ENCODE assay signal across 12 cellular contexts in genomic region chr21:36718951-36719501, GRCh38. TPM values are rescaled to one million over a fixed set of nuclear protein-coding genes. Genes with fewer than 3 reads are reported as not detected.
DNase-seq lines count a peak whose midpoint lies in the region; ATAC-seq and TF ChIP-seq lines count a peak whose summit lies in the region.
"Had no signal": no experiment of that assay in that cellular context is flagged by ENCODE, and none has a peak within 500 bp of the region (broad histone marks: within the 10 kb centered on the region; RNA-seq: fewer than 3 reads in every experiment).

No MANE protein-coding gene starts in this region.

- peak; percentile 94 for ATAC-seq in RWPE2 (ENCODE audit: low read depth)
- no peak for ATAC-seq in GM21381 (IDR thresholded peaks at IDR 0.05; ENCODE audit: unreplicated experiment)
- ATAC-seq in HG02798 (IDR thresholded peaks at IDR 0.05; ENCODE audit: poor library complexity, unreplicated experiment) = no peak
- no peak for ATAC-seq in GM19395 (IDR thresholded peaks at IDR 0.05; ENCODE audit: unreplicated experiment)

- H3K36me3 ChIP-seq in RWPE2 (ENCODE audit: low read depth) = peaks cover 35% of the 10 kb centered on the region
- H3K36me3 ChIP-seq in trophoblast cell (ENCODE audit: control insufficient read depth in 1 of 2, insufficient read depth in 2 of 2, low read length in 2 of 2) = no peaks in the 10 kb centered on the region
- H3K36me3 ChIP-seq: BE2C had no signal

- H2BK5ac ChIP-seq in trophoblast cell (ENCODE audit: low read depth, low read length, poor library complexity) = no peak overlapping the region

- H4K8ac ChIP-seq in trophoblast cell (ENCODE audit: low read depth, low read length) = no peak overlapping the region

- H2BK12ac ChIP-seq in trophoblast cell (ENCODE audit: low read length) = no peak overlapping the region

- no peaks in the 10 kb centered on the region for H3K79me1 ChIP-seq in trophoblast cell (ENCODE audit: low read length)

- H3K27me3 ChIP-seq in RWPE2 (ENCODE audit: insufficient read depth, poor library complexity, severe bottlenecking) = no peaks in the 10 kb centered on the region
- H3K27me3 ChIP-seq in trophoblast cell (ENCODE audit: insufficient read depth, low read length) = peaks cover 3% of the 10 kb centered on the region

- no peak overlapping the region for H3K4me2 ChIP-seq in trophoblast cell (ENCODE audit: low read length)

- H3K27ac ChIP-seq in RWPE2 (ENCODE audit: poor library complexity, severe bottlenecking) = peak overlapping the region; percentile 82
- no peak overlapping the region for H3K27ac ChIP-seq in trophoblast cell (ENCODE audit: low read depth, low read length)

- H3K14ac ChIP-seq in trophoblast cell (ENCODE audit: low read length) = no peak overlapping the region

- no peak overlapping the region for H3K4me3 ChIP-seq in RWPE2 (ENCODE audit: severe bottlenecking)
- H3K4me3 ChIP-seq in trophoblast cell (ENCODE audit: low read depth, low read length) = no peak overlapping the region

- no peak overlapping the region for H2BK120ac ChIP-seq in trophoblast cell (ENCODE audit: insufficient read depth, low read length, poor library complexity)

- no CpG with 5 or more reads among the region's 18 CpGs for WGBS in trophoblast cell (ENCODE audit: extremely low coverage, insufficient coverage, insufficient read length)

- no peak overlapping the region for H3K4ac ChIP-seq in trophoblast cell (ENCODE audit: low read depth, low read length)

- H2AFZ ChIP-seq in trophoblast cell (ENCODE audit: insufficient read depth, low read length, poor library complexity) = no peak overlapping the region

- H3K4me1 ChIP-seq in RWPE2 (ENCODE audit: insufficient read depth, poor library complexity, severe bottlenecking) (peaks cover 25% of the 10 kb centered on the region), trophoblast cell (ENCODE audit: control insufficient read depth in 1 of 2, insufficient read depth in 2 of 2, low read length in 2 of 2) (no peaks in the 10 kb centered on the region)
- H3K4me1 ChIP-seq: BE2C had no signal

- DNase-seq in ELF-1 (ENCODE audit: low read depth, low spot score) = peak; percentile 66
- DNase-seq in RWPE2 (ENCODE audit: low spot score) = peak; percentile 89
- peak; percentile 85 for DNase-seq in foreskin melanocyte
- peak; percentile 85 to 92 for DNase-seq in trophoblast cell
- no peak for DNase-seq in NCI-H2227 treated with DMSO at 0.1 percent for 48 hours (lab: John Stamatoyannopoulos, UW)
- DNase-seq: activated CD4-positive, alpha-beta T cell treated with anti-CD3 and anti-CD28 coated beads for 1 hour; BE2C; GF-D8; Right ventricle myocardium superior had no signal

- H3K79me2 ChIP-seq in trophoblast cell (ENCODE audit: control insufficient read depth, insufficient read depth, low read length, poor library complexity) = no peaks in the 10 kb centered on the region

- no peak overlapping the region for H2AK5ac ChIP-seq in trophoblast cell (ENCODE audit: low read length)

- H4K91ac ChIP-seq in trophoblast cell (ENCODE audit: low read depth, low read length) = no peak overlapping the region

- H3K18ac ChIP-seq in trophoblast cell (ENCODE audit: low read length) = no peak overlapping the region

- no peak overlapping the region for H4K12ac ChIP-seq in trophoblast cell (ENCODE audit: low read depth, low read length)

- TF ChIP-seq CTCF in RWPE2 (IDR thresholded peaks at IDR 0.05; ENCODE audit: poor library complexity, severe bottlenecking) = peak; percentile 17

- no peak overlapping the region for H3K9ac ChIP-seq in trophoblast cell (ENCODE audit: low read length)

- H3K9me3 ChIP-seq in RWPE2 (ENCODE audit: severe bottlenecking) (no peaks in the 10 kb centered on the region), trophoblast cell (ENCODE audit: insufficient read depth, low read depth, low read length) (no peaks in the 10 kb centered on the region)
- H3K9me3 ChIP-seq: BE2C had no signal

- H3K23ac ChIP-seq in trophoblast cell (ENCODE audit: low read length) = no peak overlapping the region

RNA-seq across cellular contexts. Expression of gene SIM2, which starts 20.1 kb away (rescaled TPM):
- 0.68 and 0.78 TPM in 2 replicates for polyA plus RNA-seq in trophoblast cell (2013)
